Comparison of ENCODE assay signal across 1 cellular context in the genomic region with DNA sequence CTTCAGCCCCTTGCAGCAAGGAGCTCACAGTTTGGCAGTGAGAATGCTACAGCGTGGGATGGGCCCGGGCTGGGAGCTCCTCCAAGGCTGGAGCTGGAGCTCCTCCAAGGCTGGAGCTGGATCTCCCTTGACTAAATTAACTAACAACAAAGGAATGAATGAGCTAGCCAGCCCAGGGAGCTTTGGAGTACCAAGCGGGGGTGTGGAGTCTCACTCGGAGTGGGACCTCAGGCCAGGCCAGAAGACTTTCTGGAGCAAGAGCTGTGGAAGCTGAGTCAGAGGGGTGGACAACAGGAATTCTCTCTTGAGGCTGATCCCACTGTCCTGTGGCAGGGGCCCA.
TF ChIP-seq lines count a peak whose summit lies in the region.

No MANE protein-coding gene starts in this region.

TF ChIP-seq in SK-N-SH, 30 proteins besides CTCF, POLR2A, EP300 and RAD21 (continued from another document):
- TF ChIP-seq NRF1 (IDR thresholded peaks at IDR 0.05; ENCODE audit: low read depth, low read length): no peak
- TF ChIP-seq NFIC (IDR thresholded peaks at IDR 0.05; ENCODE audit: borderline replicate concordance): no peak
- TF ChIP-seq RFX5 (IDR thresholded peaks at IDR 0.05; ENCODE audit: low read length): no peak
